ENCODE assay signal across 15 cellular contexts in genomic region chr12:111467092-111467861, GRCh38.
A peak's percentile ranks its signal among the peaks of the same experiment; 100 is the strongest.
DNase-seq lines count a peak whose midpoint lies in the region; ATAC-seq, FAIRE-seq and TF ChIP-seq lines count a peak whose summit lies in the region.
"Had no signal": no experiment of that assay in that cellular context is flagged by ENCODE, and none has a peak within 500 bp of the region (broad histone marks: within the 10 kb centered on the region; RNA-seq: fewer than 3 reads in every experiment).

No MANE protein-coding gene starts in this region.

- peak; percentile 39 for FAIRE-seq in astrocyte (lab: Jason Lieb, UNC)

- no peak overlapping the region for H3K9ac ChIP-seq in astrocyte (ENCODE audit: low read length)

- H3K4me2 ChIP-seq in astrocyte (ENCODE audit: low read length), result no peak overlapping the region

- peak overlapping the region; percentile 50 for H3K27ac Mint-ChIP-seq in activated T-cell treated with anti-CD3 and anti-CD28 coated beads, Interleukin-2, amount 50 U/mL, for 24 hours
- no peak overlapping the region for H3K27ac Mint-ChIP-seq in activated T-cell treated with anti-CD3 and anti-CD28 coated beads, Interleukin-2, amount 50 U/mL, for 72 hours
- no peak overlapping the region for H3K27ac Mint-ChIP-seq in astrocyte (ENCODE audit: unreplicated experiment)
- H3K27ac Mint-ChIP-seq in stimulated activated memory B cell treated with anti-CD40 and anti-IgM and Interleukin-4, amounts not matched to agents 10 μg/mL and 1 μg/mL and 100 μg/mL, for 72 hours, result no peak overlapping the region

- TF ChIP-seq CTCF in astrocyte (IDR thresholded peaks at IDR 0.05; ENCODE audit: insufficient read depth, low read depth, low read length) (no peak), left lung (IDR thresholded peaks at IDR 0.05) (no peak)

- H3K4me1 ChIP-seq in astrocyte (ENCODE audit: insufficient read depth, low read length), result peaks cover 6% of the 10 kb centered on the region
- peaks cover 3 to 10% of the 10 kb centered on the region in 2 donors for H3K4me1 ChIP-seq in left lung
- no peaks in the 10 kb centered on the region for H3K4me1 ChIP-seq in urinary bladder (ENCODE audit: insufficient read depth)

- no peak overlapping the region for H3K4me3 Mint-ChIP-seq in activated T-cell treated with anti-CD3 and anti-CD28 coated beads, Interleukin-2, amount 50 U/mL, for 24 hours
- H3K4me3 Mint-ChIP-seq in activated T-cell treated with anti-CD3 and anti-CD28 coated beads, Interleukin-2, amount 50 U/mL, for 72 hours, result no peak overlapping the region
- no peak overlapping the region for H3K4me3 Mint-ChIP-seq in astrocyte (ENCODE audit: unreplicated experiment)
- no peak overlapping the region for H3K4me3 Mint-ChIP-seq in stimulated activated memory B cell treated with anti-CD40 and anti-IgM and Interleukin-4, amounts not matched to agents 10 μg/mL and 1 μg/mL and 100 μg/mL, for 72 hours
- H3K4me3 Mint-ChIP-seq: central memory CD8-positive, alpha-beta T cell; naive B cell had no signal

- no peak for ATAC-seq in activated T-cell treated with anti-CD3 and anti-CD28 coated beads, Interleukin-2, amount 50 U/mL, for 72 hours (replicated peaks in 1 of 2)
- ATAC-seq in left lung, result peak; percentile 57
- no peak for ATAC-seq in stimulated activated memory B cell treated with anti-CD40 and anti-IgM and Interleukin-4, amounts not matched to agents 10 μg/mL and 1 μg/mL and 100 μg/mL, for 72 hours
- ATAC-seq: SK-N-SH treated with all-trans-retinoic acid at 6 μM for 48 hours had no signal

- H3K27me3 Mint-ChIP-seq in activated T-cell treated with anti-CD3 and anti-CD28 coated beads, Interleukin-2, amount 50 U/mL, for 24 hours, result no peaks in the 10 kb centered on the region
- H3K27me3 Mint-ChIP-seq in activated T-cell treated with anti-CD3 and anti-CD28 coated beads, Interleukin-2, amount 50 U/mL, for 72 hours (ENCODE audit: low read depth), result no peaks in the 10 kb centered on the region
- no peaks in the 10 kb centered on the region for H3K27me3 Mint-ChIP-seq in astrocyte (ENCODE audit: low read depth, unreplicated experiment)
- no peaks in the 10 kb centered on the region for H3K27me3 Mint-ChIP-seq in stimulated activated memory B cell treated with anti-CD40 and anti-IgM and Interleukin-4, amounts not matched to agents 10 μg/mL and 1 μg/mL and 100 μg/mL, for 72 hours
- H3K27me3 Mint-ChIP-seq: central memory CD8-positive, alpha-beta T cell; naive B cell had no signal

- H3K9me3 ChIP-seq in astrocyte (ENCODE audit: insufficient read depth, low read depth, low read length) (no peaks in the 10 kb centered on the region), left lung (no peaks in the 10 kb centered on the region)

- no peaks in the 10 kb centered on the region for H3K27me3 ChIP-seq in astrocyte (ENCODE audit: insufficient read depth, low read length)
- H3K27me3 ChIP-seq in left lung, result no peaks in the 10 kb centered on the region

- no peak overlapping the region for H2AFZ ChIP-seq in astrocyte (ENCODE audit: low read depth, low read length)

- WGBS in urinary bladder, result 79% methylated on average over 3 of the region's 3 CpGs

- H3K79me2 ChIP-seq in astrocyte (ENCODE audit: insufficient read depth, low read length), result peaks cover 8% of the 10 kb centered on the region

- peaks cover 10% of the 10 kb centered on the region for H3K36me3 ChIP-seq in astrocyte (ENCODE audit: insufficient read depth, low read length)
- H3K36me3 ChIP-seq in left lung, result peaks cover 0 to 54% of the 10 kb centered on the region in 2 donors
- H3K36me3 ChIP-seq in urinary bladder (ENCODE audit: insufficient read depth), result peaks cover 4% of the 10 kb centered on the region

- no peak for DNase-seq in activated T-cell treated with anti-CD3 and anti-CD28 coated beads, Interleukin-2, amount 50 U/mL, for 24 hours
- no peak for DNase-seq in activated T-cell treated with anti-CD3 and anti-CD28 coated beads, Interleukin-2, amount 50 U/mL, for 72 hours
- DNase-seq in astrocyte (ENCODE audit: low read depth) (peak; percentile 44), left lung (no peak), NOMO-1 treated with DMSO at 0.1 percent for 48 hours (lab: John Stamatoyannopoulos, UW; ENCODE audit: unreplicated experiment) (no peak)
- no peak for DNase-seq in central memory CD4-positive, alpha-beta T cell
- DNase-seq: activated CD4-positive, alpha-beta T cell treated with anti-CD3 and anti-CD28 coated beads for 1 hour; foreskin melanocyte; kidney; naive B cell; NCI-H524 had no signal

- H3K4me1 Mint-ChIP-seq in activated T-cell treated with anti-CD3 and anti-CD28 coated beads, Interleukin-2, amount 50 U/mL, for 24 hours (ENCODE audit: low read depth), result peaks cover 10% of the 10 kb centered on the region
- H3K4me1 Mint-ChIP-seq in activated T-cell treated with anti-CD3 and anti-CD28 coated beads, Interleukin-2, amount 50 U/mL, for 72 hours (ENCODE audit: low read depth), result no peaks in the 10 kb centered on the region
- H3K4me1 Mint-ChIP-seq in astrocyte (ENCODE audit: low read depth, unreplicated experiment), result peaks cover 8% of the 10 kb centered on the region
- peaks cover 10% of the 10 kb centered on the region for H3K4me1 Mint-ChIP-seq in stimulated activated memory B cell treated with anti-CD40 and anti-IgM and Interleukin-4, amounts not matched to agents 10 μg/mL and 1 μg/mL and 100 μg/mL, for 72 hours
- H3K4me1 Mint-ChIP-seq: central memory CD8-positive, alpha-beta T cell had no signal

- no peak overlapping the region for H3K27ac ChIP-seq in astrocyte (ENCODE audit: low read depth, low read length)
- peak overlapping the region in 1 of 2 donors; percentile 40 for H3K27ac ChIP-seq in left lung
- peak overlapping the region; percentile 10 for H3K27ac ChIP-seq in urinary bladder (ENCODE audit: low read depth)

- no peaks in the 10 kb centered on the region for H3K9me3 Mint-ChIP-seq in activated T-cell treated with anti-CD3 and anti-CD28 coated beads, Interleukin-2, amount 50 U/mL, for 24 hours
- no peaks in the 10 kb centered on the region for H3K9me3 Mint-ChIP-seq in activated T-cell treated with anti-CD3 and anti-CD28 coated beads, Interleukin-2, amount 50 U/mL, for 72 hours
- H3K9me3 Mint-ChIP-seq in astrocyte (ENCODE audit: unreplicated experiment), result no peaks in the 10 kb centered on the region
- no peaks in the 10 kb centered on the region for H3K9me3 Mint-ChIP-seq in stimulated activated memory B cell treated with anti-CD40 and anti-IgM and Interleukin-4, amounts not matched to agents 10 μg/mL and 1 μg/mL and 100 μg/mL, for 72 hours
- H3K9me3 Mint-ChIP-seq: central memory CD8-positive, alpha-beta T cell; naive B cell had no signal

- H3K36me3 Mint-ChIP-seq in activated T-cell treated with anti-CD3 and anti-CD28 coated beads, Interleukin-2, amount 50 U/mL, for 24 hours (ENCODE audit: low read depth), result peaks cover 71% of the 10 kb centered on the region
- peaks cover 2 to 5% of the 10 kb centered on the region in 2 donors for H3K36me3 Mint-ChIP-seq in activated T-cell treated with anti-CD3 and anti-CD28 coated beads, Interleukin-2, amount 50 U/mL, for 72 hours (ENCODE audit: insufficient read depth in 2 of 2)
- H3K36me3 Mint-ChIP-seq in astrocyte (ENCODE audit: low read depth, unreplicated experiment), result peaks cover 6% of the 10 kb centered on the region
- H3K36me3 Mint-ChIP-seq in stimulated activated memory B cell treated with anti-CD40 and anti-IgM and Interleukin-4, amounts not matched to agents 10 μg/mL and 1 μg/mL and 100 μg/mL, for 72 hours, result peaks cover 16% of the 10 kb centered on the region

- H3K4me3 ChIP-seq in astrocyte (ENCODE audit: insufficient read depth, low read depth, low read length) (no peak overlapping the region), left lung (no peak overlapping the region), urinary bladder (ENCODE audit: low read depth, low read length) (no peak overlapping the region)

- H4K20me1 ChIP-seq in astrocyte (ENCODE audit: insufficient read depth, low read length), result peaks cover 16% of the 10 kb centered on the region

- intact Hi-C loops in left lung (cut with DNase I), result no loop called here
